Comparison of ENCODE assay signal across 8 cellular contexts in the genomic region with DNA sequence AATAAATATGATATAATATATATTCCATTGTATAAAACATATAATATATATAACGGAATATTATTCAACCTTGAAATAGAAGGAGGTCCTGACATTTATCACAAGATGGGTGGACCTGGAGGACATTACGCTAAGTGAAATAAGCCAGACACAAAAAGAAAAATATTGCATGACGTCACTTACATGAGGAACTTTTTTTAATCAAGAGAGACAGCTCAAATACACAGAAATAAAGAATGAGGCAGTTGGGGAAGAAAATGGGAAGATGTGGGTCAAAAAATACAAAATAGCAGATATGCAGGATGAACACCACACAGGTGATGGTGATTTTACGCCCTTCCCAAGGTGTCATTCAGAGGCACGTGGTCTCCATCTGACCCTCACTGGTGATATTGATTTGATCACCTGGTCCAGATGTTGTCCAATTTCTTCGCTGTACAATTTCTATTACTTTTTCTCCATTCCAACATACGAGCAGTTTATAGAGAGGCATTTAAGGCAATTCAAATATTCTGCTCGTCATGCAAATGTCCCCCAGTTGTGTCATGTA. TPM values are rescaled to one million over a fixed set of nuclear protein-coding genes. Genes with fewer than 3 reads are reported as not detected.
DNase-seq lines count a peak whose midpoint lies in the region; ATAC-seq and TF ChIP-seq lines count a peak whose summit lies in the region.

No MANE protein-coding gene starts in this region.

- H4K20me1 ChIP-seq in MM.1S (ENCODE audit: insufficient read depth, low read length), result no peaks in the 10 kb centered on the region

- peaks cover 6% of the 10 kb centered on the region; the same call in 1 of the 2 replicates for H3K36me3 ChIP-seq in MM.1S (replicated peaks; ENCODE audit: insufficient read depth, low read length)
- no peaks in the 10 kb centered on the region for H3K36me3 ChIP-seq in mucosa of stomach (ENCODE audit: control insufficient read depth, insufficient read depth, low read length)

- H3K27me3 Mint-ChIP-seq in activated CD8-positive, alpha-beta memory T cell treated with anti-CD3 and anti-CD28 coated beads, Interleukin-2, amount 10 ng/mL, durations not matched to agents 7 days and 5 days, result no peaks in the 10 kb centered on the region

- H3K9me2 ChIP-seq in MM.1S (replicated peaks; ENCODE audit: insufficient read depth, low read length), result no peaks in the 10 kb centered on the region

- H3K9me3 ChIP-seq in MM.1S (replicated peaks; ENCODE audit: insufficient read depth, low read length), result no peaks in the 10 kb centered on the region
- H3K9me3 ChIP-seq in mucosa of stomach (ENCODE audit: control insufficient read depth, low read length), result peaks cover 4% of the 10 kb centered on the region

- H3F3A ChIP-seq in MM.1S (ENCODE audit: insufficient read depth, low read length), result no peaks in the 10 kb centered on the region

- CTCF ChIA-PET in activated CD8-positive, alpha-beta memory T cell treated with anti-CD3 and anti-CD28 coated beads, Interleukin-2, amount 10 ng/mL, durations not matched to agents 7 days and 5 days (lab: Charles Lee), result no interaction called here

- peak; percentile 2 for ATAC-seq in activated CD8-positive, alpha-beta memory T cell treated with anti-CD3 and anti-CD28 coated beads, Interleukin-2, amount 10 ng/mL, durations not matched to agents 7 days and 5 days

- peak overlapping the region; percentile 94 for H3K27ac Mint-ChIP-seq in activated CD8-positive, alpha-beta memory T cell treated with anti-CD3 and anti-CD28 coated beads, Interleukin-2, amount 10 ng/mL, durations not matched to agents 7 days and 5 days

- 0 out of 2 replicates have a peak, but pooled peaks cover 9% of the 10 kb centered on the region for H3K4me1 ChIP-seq in MM.1S (ENCODE audit: low read length)
- no peaks in the 10 kb centered on the region for H3K4me1 ChIP-seq in mucosa of stomach (ENCODE audit: control insufficient read depth, insufficient read depth, low read length)

- H2AFZ ChIP-seq in MM.1S (ENCODE audit: low read length), result peak overlapping the region; percentile 98

- peak overlapping the region; percentile 78 for H3K4me2 ChIP-seq in MM.1S (ENCODE audit: low read depth, low read length)

- H3K4me3 ChIP-seq in MM.1S (ENCODE audit: low read length), result peak overlapping the region; percentile 96
- peak overlapping the region; percentile 92 for H3K4me3 ChIP-seq in mucosa of stomach (ENCODE audit: low read length)

- peaks cover 32% of the 10 kb centered on the region for H3K36me3 Mint-ChIP-seq in activated CD8-positive, alpha-beta memory T cell treated with anti-CD3 and anti-CD28 coated beads, Interleukin-2, amount 10 ng/mL, durations not matched to agents 7 days and 5 days

- peaks cover 4% of the 10 kb centered on the region for H3K9me3 Mint-ChIP-seq in activated CD8-positive, alpha-beta memory T cell treated with anti-CD3 and anti-CD28 coated beads, Interleukin-2, amount 10 ng/mL, durations not matched to agents 7 days and 5 days (ENCODE audit: low read depth)

- H3K4me3 Mint-ChIP-seq in activated CD8-positive, alpha-beta memory T cell treated with anti-CD3 and anti-CD28 coated beads, Interleukin-2, amount 10 ng/mL, durations not matched to agents 7 days and 5 days, result peak overlapping the region; percentile 100

- H3K9ac ChIP-seq in MM.1S (ENCODE audit: low read length), result peak overlapping the region; percentile 94; the same call in 1 of the 2 replicates
- peak overlapping the region; percentile 92 for H3K9ac ChIP-seq in mucosa of stomach (ENCODE audit: low read length)

- no peak for TF ChIP-seq CTCF in MM.1S (IDR thresholded peaks at IDR 0.05; ENCODE audit: low read length)

- DNase-seq in activated CD8-positive, alpha-beta memory T cell treated with anti-CD3 and anti-CD28 coated beads, Interleukin-2, amount 10 ng/mL, durations not matched to agents 7 days and 5 days, result no peak
- DNase-seq in activated CD8-positive, alpha-beta memory T cell treated with anti-CD3 and anti-CD28 coated beads, Interleukin-2, amount 50 U/mL, for 48 hours, result no peak
- no peak for DNase-seq in MM.1S
- DNase-seq in NOMO-1 treated with dmso at 0.1 percent for 144 hours (lab: John Stamatoyannopoulos, UW; ENCODE audit: unreplicated experiment), result no peak
- DNase-seq in SIG-M5 treated with dmso at 0.1 percent for 504 hours (lab: John Stamatoyannopoulos, UW; ENCODE audit: unreplicated experiment), result no peak
- DNase-seq in NCI-H526 treated with DMSO at 0.1 percent for 48 hours (lab: John Stamatoyannopoulos, UW), result no peak

- peaks cover 33% of the 10 kb centered on the region for H3K4me1 Mint-ChIP-seq in activated CD8-positive, alpha-beta memory T cell treated with anti-CD3 and anti-CD28 coated beads, Interleukin-2, amount 10 ng/mL, durations not matched to agents 7 days and 5 days

- no peaks in the 10 kb centered on the region for H3K27me3 ChIP-seq in MM.1S (replicated peaks; ENCODE audit: insufficient read depth, low read length)
- H3K27me3 ChIP-seq in mucosa of stomach (ENCODE audit: control insufficient read depth, insufficient read depth, low read length), result no peaks in the 10 kb centered on the region

- H3K27ac ChIP-seq in MM.1S (ENCODE audit: low read length) (no peak overlapping the region), cingulate gyrus (ENCODE audit: low read depth, low read length) (peak overlapping the region; percentile 66)

- H3K79me2 ChIP-seq in MM.1S (ENCODE audit: low read length), result peaks cover 45% of the 10 kb centered on the region

RNA-seq across cellular contexts. Expression of a gene that starts 0.5 kb away (rescaled TPM):
- total RNA-seq in activated CD8-positive, alpha-beta memory T cell treated with anti-CD3 and anti-CD28 coated beads, Interleukin-2, amount 10 ng/mL, durations not matched to agents 7 days and 5 days, result 10 to 100 TPM; 36.8 to 44.5 TPM

RNA-seq across cellular contexts. Expression of a gene that starts 12.9 kb away (rescaled TPM):
- not detected for total RNA-seq in activated CD8-positive, alpha-beta memory T cell treated with anti-CD3 and anti-CD28 coated beads, Interleukin-2, amount 10 ng/mL, durations not matched to agents 7 days and 5 days

RNA-seq across cellular contexts. Expression of a gene that starts 24.1 kb away (rescaled TPM):
- not detected for total RNA-seq in activated CD8-positive, alpha-beta memory T cell treated with anti-CD3 and anti-CD28 coated beads, Interleukin-2, amount 10 ng/mL, durations not matched to agents 7 days and 5 days

RNA-seq across cellular contexts. Expression of a gene that starts 32.4 kb away (rescaled TPM):
- not detected for total RNA-seq in activated CD8-positive, alpha-beta memory T cell treated with anti-CD3 and anti-CD28 coated beads, Interleukin-2, amount 10 ng/mL, durations not matched to agents 7 days and 5 days

RNA-seq across cellular contexts. Expression of a gene that starts 39.1 kb away (rescaled TPM):
- total RNA-seq in activated CD8-positive, alpha-beta memory T cell treated with anti-CD3 and anti-CD28 coated beads, Interleukin-2, amount 10 ng/mL, durations not matched to agents 7 days and 5 days, result not detected
